ENCODE assay signal across 22 cellular contexts in genomic region chr12:131065279-131065678, GRCh38.
"Had no signal": no experiment of that assay in that cellular context is flagged by ENCODE, and none has a peak within 500 bp of the region (broad histone marks: within the 10 kb centered on the region; RNA-seq: fewer than 3 reads in every experiment).

No MANE protein-coding gene starts in this region.

- H3K4me1 Mint-ChIP-seq: activated naive CD8-positive, alpha-beta T cell treated with anti-CD3 and anti-CD28 coated beads, Interleukin-2, amount 50 U/mL, for 24 hours had no signal

- H3K9me3 Mint-ChIP-seq: activated naive CD4-positive, alpha-beta T cell treated with anti-CD3 and anti-CD28 coated beads for 36 hours; activated naive CD8-positive, alpha-beta T cell treated with anti-CD3 and anti-CD28 coated beads, Interleukin-2, amount 50 U/mL, for 24 hours; activated T-helper 1 cell treated with anti-CD3 and anti-CD28 coated beads, Interleukin-12 subunit alpha, Interleukin-12 subunit beta, Interleukin-2, Interleukin-4 antibody, amounts not matched to agents 30 ng/mL and 10 ng/mL and 1 ng/mL, durations not matched to agents 14 hours and 24 hours and 36 hours; T-helper 1 cell treated with Interleukin-12 subunit alpha and Interleukin-12 subunit beta and Interleukin-4 antibody, amounts not matched to agents 30 μg/mL and 1 μg/mL, for 36 hours had no signal

- H3K9me3 ChIP-seq: colonic mucosa, esophagus muscularis mucosa, gastroesophageal sphincter, psoas muscle, SJSA1, tibial nerve, uterus had no signal

- H3K4me1 ChIP-seq: colonic mucosa, psoas muscle, SJSA1 had no signal

- ATAC-seq: activated CD4-positive, CD25-positive, alpha-beta regulatory T cell treated with anti-CD3 and anti-CD28 coated beads, Interleukin-2, amount 50 U/mL, for 24 hours; activated naive CD8-positive, alpha-beta T cell treated with anti-CD3 and anti-CD28 coated beads, Interleukin-2, amount 50 U/mL, for 24 hours; gastroesophageal sphincter; psoas muscle; stimulated activated naive CD8-positive, alpha-beta T cell treated with anti-CD3 and anti-CD28 coated beads, Interleukin-15, Interleukin-2, amounts not matched to agents 100 U/mL and 50 U/mL, for 24 hours had no signal

- H3K4me3 Mint-ChIP-seq: activated naive CD4-positive, alpha-beta T cell treated with anti-CD3 and anti-CD28 coated beads for 36 hours; activated naive CD8-positive, alpha-beta T cell treated with anti-CD3 and anti-CD28 coated beads, Interleukin-2, amount 50 U/mL, for 24 hours; activated T-helper 1 cell treated with anti-CD3 and anti-CD28 coated beads, Interleukin-12 subunit alpha, Interleukin-12 subunit beta, Interleukin-2, Interleukin-4 antibody, amounts not matched to agents 30 ng/mL and 10 ng/mL and 1 ng/mL, durations not matched to agents 14 hours and 24 hours and 36 hours; brain; mesothelial cell of epicardium; T-helper 1 cell treated with Interleukin-12 subunit alpha and Interleukin-12 subunit beta and Interleukin-4 antibody, amounts not matched to agents 30 μg/mL and 1 μg/mL, for 36 hours had no signal

- H3K36me3 Mint-ChIP-seq: mesothelial cell of epicardium had no signal

- H3K27me3 ChIP-seq: colonic mucosa, esophagus muscularis mucosa, gastroesophageal sphincter, heart right ventricle, SJSA1, tibial nerve, uterus had no signal

- H3K36me3 ChIP-seq: colonic mucosa, esophagus muscularis mucosa, gastroesophageal sphincter, heart right ventricle, SJSA1, tibial nerve, uterus had no signal

- DNase-seq: activated CD4-positive, alpha-beta T cell treated with anti-CD3 and anti-CD28 coated beads, Interleukin-2, amount 50 U/mL, for 1 hour; activated naive CD4-positive, alpha-beta T cell treated with anti-CD3 and anti-CD28 coated beads for 36 hours; activated naive CD8-positive, alpha-beta T cell treated with anti-CD3 and anti-CD28 coated beads, Interleukin-2, amount 50 U/mL, for 24 hours; anterior cingulate cortex; central memory CD4-positive, alpha-beta T cell; colonic mucosa; stimulated activated CD4-positive, alpha-beta T cell treated with anti-CD3 and anti-CD28 coated beads, Interleukin-2, amount 100 ng/mL, for 24 hours; stimulated activated naive CD8-positive, alpha-beta T cell treated with anti-CD3 and anti-CD28 coated beads, Interleukin-15, Interleukin-2, amounts not matched to agents 100 U/mL and 50 U/mL, for 24 hours; substantia nigra had no signal

- H3K27ac Mint-ChIP-seq: activated naive CD4-positive, alpha-beta T cell treated with anti-CD3 and anti-CD28 coated beads for 36 hours; activated naive CD8-positive, alpha-beta T cell treated with anti-CD3 and anti-CD28 coated beads, Interleukin-2, amount 50 U/mL, for 24 hours; activated T-helper 1 cell treated with anti-CD3 and anti-CD28 coated beads, Interleukin-12 subunit alpha, Interleukin-12 subunit beta, Interleukin-2, Interleukin-4 antibody, amounts not matched to agents 30 ng/mL and 10 ng/mL and 1 ng/mL, durations not matched to agents 14 hours and 24 hours and 36 hours; brain; mesothelial cell of epicardium; T-helper 1 cell treated with Interleukin-12 subunit alpha and Interleukin-12 subunit beta and Interleukin-4 antibody, amounts not matched to agents 30 μg/mL and 1 μg/mL, for 36 hours had no signal

- H3K27ac ChIP-seq: colonic mucosa, esophagus muscularis mucosa, gastroesophageal sphincter, psoas muscle, SJSA1, uterus had no signal

- H3K4me3 ChIP-seq: colonic mucosa, esophagus muscularis mucosa, gastroesophageal sphincter, heart right ventricle, lung, psoas muscle, SJSA1, tibial nerve, uterus had no signal
